ENCODE assay signal across 8 cellular contexts in genomic region chr5:93579561-93580386, GRCh38. TPM values are rescaled to one million over a fixed set of nuclear protein-coding genes. Genes with fewer than 3 reads are reported as not detected.
DNase-seq lines count a peak whose midpoint lies in the region; ATAC-seq and TF ChIP-seq lines count a peak whose summit lies in the region.

No MANE protein-coding gene starts in this region.

- H3K27ac ChIP-seq in brain microvascular endothelial cell (peak overlapping the region; percentile 94), layer of hippocampus (ENCODE audit: low read depth, low read length) (peak overlapping the region; percentile 83), substantia nigra (ENCODE audit: low read depth, low read length, poor library complexity, severe bottlenecking) (peak overlapping the region; percentile 80)

- no peaks in the 10 kb centered on the region for H3K36me3 ChIP-seq in brain microvascular endothelial cell (replicated peaks)

- H3K27me3 ChIP-seq in brain microvascular endothelial cell (replicated peaks) (no peaks in the 10 kb centered on the region), layer of hippocampus (ENCODE audit: control insufficient read depth, insufficient read depth, low read length) (peaks cover 3% of the 10 kb centered on the region)

- H3K4me3 ChIP-seq in brain microvascular endothelial cell (ENCODE audit: low read depth, low read length): peak overlapping the region; percentile 68

- TF ChIP-seq CTCF in brain microvascular endothelial cell (IDR thresholded peaks at IDR 0.05; ENCODE audit: low read depth, low read length, missing control alignments): no peak

- ATAC-seq in GM18868 (IDR thresholded peaks at IDR 0.05; ENCODE audit: unreplicated experiment): no peak

- peak; percentile 62 for DNase-seq in ELF-1 (ENCODE audit: low read depth, low spot score)
- DNase-seq in M059J (ENCODE audit: low read depth): peak; percentile 64
- no peak for DNase-seq in brain microvascular endothelial cell
- peak in 12 of 49 donors; percentile 31 to 79 (median 45) for DNase-seq in substantia nigra (lab: John Stamatoyannopoulos, UW)
- DNase-seq in RKO (ENCODE audit: low spot score): no peak
- no peak for DNase-seq in KG1 (lab: John Stamatoyannopoulos, UW)

- in situ Hi-C loops in brain microvascular endothelial cell (cut with HindIII; ENCODE audit: low pct_ligation_motif_present, low sequenced_read_pairs): no loop called here

RNA-seq across cellular contexts. Expression of gene NR2F1-AS1, which starts 1.2 kb away (rescaled TPM):
- total RNA-seq in M059J (2014; rRNA removed; shearing (Covaris generic)): 25.2 and 34.4 TPM in 2 replicates

RNA-seq across cellular contexts. Expression of gene NR2F1, which starts 3.2 kb away (rescaled TPM):
- total RNA-seq in M059J (2014; rRNA removed; shearing (Covaris generic)): 36.3 and 67.9 TPM in 2 replicates

Comparison
In these comparisons a context has a peak if more than half of its experiments do, and no peak if none do; other contexts are left out.
1. DNase-seq: peak in ELF-1 (single experiment) and M059J (single experiment); none in brain microvascular endothelial cell (single experiment), RKO (single experiment) and KG1 (single experiment).
2. Peak in every context shown above with its lines, with median percentiles within 50 percentile points of each other: H3K27ac ChIP-seq.